Comparison of ENCODE assay signal across 1 cellular context in the genomic region with DNA sequence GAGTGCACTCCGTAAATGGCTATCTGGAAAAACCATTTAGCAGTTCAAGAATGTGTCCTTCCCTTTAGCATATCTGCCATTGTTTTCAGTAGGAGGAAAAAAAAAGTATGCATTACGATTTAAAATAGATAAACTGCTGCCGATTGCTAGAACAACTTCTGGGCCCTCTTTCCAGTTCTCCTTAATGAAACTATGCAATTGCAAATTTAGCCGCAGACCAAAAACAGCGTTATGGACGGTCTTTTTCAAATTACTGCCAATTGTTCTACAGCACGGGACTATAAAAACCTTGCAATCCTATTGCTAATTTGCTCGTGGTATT.
TF ChIP-seq lines count a peak whose summit lies in the region.

No MANE protein-coding gene starts in this region.

TF ChIP-seq in HepG2, 621 proteins besides CTCF, POLR2A, EP300 and RAD21 (continued from another document and continues in another):
- TF ChIP-seq, protein P1, sequence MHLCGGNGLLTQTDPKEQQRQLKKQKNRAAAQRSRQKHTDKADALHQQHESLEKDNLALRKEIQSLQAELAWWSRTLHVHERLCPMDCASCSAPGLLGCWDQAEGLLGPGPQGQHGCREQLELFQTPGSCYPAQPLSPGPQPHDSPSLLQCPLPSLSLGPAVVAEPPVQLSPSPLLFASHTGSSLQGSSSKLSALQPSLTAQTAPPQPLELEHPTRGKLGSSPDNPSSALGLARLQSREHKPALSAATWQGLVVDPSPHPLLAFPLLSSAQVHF (CRISPR knock-in tag; IDR thresholded peaks at IDR 0.05): no peak
- TF ChIP-seq DPF2 (CRISPR knock-in tag; IDR thresholded peaks at IDR 0.05; ENCODE audit: borderline replicate concordance, low read depth): no peak
- TF ChIP-seq KDM4B (CRISPR knock-in tag; IDR thresholded peaks at IDR 0.05): no peak
- TF ChIP-seq U2AF2 (IDR thresholded peaks at IDR 0.05; ENCODE audit: low read depth, low read length): no peak
- no peak for TF ChIP-seq SNAI1 (CRISPR knock-in tag; IDR thresholded peaks at IDR 0.05; ENCODE audit: borderline replicate concordance)
- TF ChIP-seq, protein P2, sequence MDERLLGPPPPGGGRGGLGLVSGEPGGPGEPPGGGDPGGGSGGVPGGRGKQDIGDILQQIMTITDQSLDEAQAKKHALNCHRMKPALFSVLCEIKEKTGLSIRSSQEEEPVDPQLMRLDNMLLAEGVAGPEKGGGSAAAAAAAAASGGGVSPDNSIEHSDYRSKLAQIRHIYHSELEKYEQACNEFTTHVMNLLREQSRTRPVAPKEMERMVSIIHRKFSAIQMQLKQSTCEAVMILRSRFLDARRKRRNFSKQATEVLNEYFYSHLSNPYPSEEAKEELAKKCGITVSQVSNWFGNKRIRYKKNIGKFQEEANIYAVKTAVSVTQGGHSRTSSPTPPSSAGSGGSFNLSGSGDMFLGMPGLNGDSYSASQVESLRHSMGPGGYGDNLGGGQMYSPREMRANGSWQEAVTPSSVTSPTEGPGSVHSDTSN (CRISPR knock-in tag; IDR thresholded peaks at IDR 0.05): no peak
- TF ChIP-seq ZSCAN12 (CRISPR knock-in tag; IDR thresholded peaks at IDR 0.05): no peak
- TF ChIP-seq ZNF335 (CRISPR knock-in tag; IDR thresholded peaks at IDR 0.05): no peak
- TF ChIP-seq, protein P3, sequence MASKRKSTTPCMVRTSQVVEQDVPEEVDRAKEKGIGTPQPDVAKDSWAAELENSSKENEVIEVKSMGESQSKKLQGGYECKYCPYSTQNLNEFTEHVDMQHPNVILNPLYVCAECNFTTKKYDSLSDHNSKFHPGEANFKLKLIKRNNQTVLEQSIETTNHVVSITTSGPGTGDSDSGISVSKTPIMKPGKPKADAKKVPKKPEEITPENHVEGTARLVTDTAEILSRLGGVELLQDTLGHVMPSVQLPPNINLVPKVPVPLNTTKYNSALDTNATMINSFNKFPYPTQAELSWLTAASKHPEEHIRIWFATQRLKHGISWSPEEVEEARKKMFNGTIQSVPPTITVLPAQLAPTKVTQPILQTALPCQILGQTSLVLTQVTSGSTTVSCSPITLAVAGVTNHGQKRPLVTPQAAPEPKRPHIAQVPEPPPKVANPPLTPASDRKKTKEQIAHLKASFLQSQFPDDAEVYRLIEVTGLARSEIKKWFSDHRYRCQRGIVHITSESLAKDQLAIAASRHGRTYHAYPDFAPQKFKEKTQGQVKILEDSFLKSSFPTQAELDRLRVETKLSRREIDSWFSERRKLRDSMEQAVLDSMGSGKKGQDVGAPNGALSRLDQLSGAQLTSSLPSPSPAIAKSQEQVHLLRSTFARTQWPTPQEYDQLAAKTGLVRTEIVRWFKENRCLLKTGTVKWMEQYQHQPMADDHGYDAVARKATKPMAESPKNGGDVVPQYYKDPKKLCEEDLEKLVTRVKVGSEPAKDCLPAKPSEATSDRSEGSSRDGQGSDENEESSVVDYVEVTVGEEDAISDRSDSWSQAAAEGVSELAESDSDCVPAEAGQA (IDR thresholded peaks at IDR 0.05; ENCODE audit: low read depth): no peak
- TF ChIP-seq, protein P3 (CRISPR knock-in tag; IDR thresholded peaks at IDR 0.05; ENCODE audit: borderline replicate concordance): no peak
- TF ChIP-seq MBD4 (IDR thresholded peaks at IDR 0.05; ENCODE audit: borderline replicate concordance, low read length): no peak; the same call in 1 of the 2 replicates
- no peak for TF ChIP-seq ZNF607 (CRISPR knock-in tag; IDR thresholded peaks at IDR 0.05; ENCODE audit: borderline replicate concordance)
- no peak for TF ChIP-seq PHF8 (CRISPR knock-in tag; IDR thresholded peaks at IDR 0.05)
- no peak for TF ChIP-seq ZKSCAN8 (CRISPR knock-in tag; IDR thresholded peaks at IDR 0.05; ENCODE audit: borderline replicate concordance)
- TF ChIP-seq ETV5 (CRISPR knock-in tag; IDR thresholded peaks at IDR 0.05; ENCODE audit: borderline replicate concordance): no peak
- TF ChIP-seq ZNF331 (CRISPR knock-in tag; IDR thresholded peaks at IDR 0.05): 0 out of 2 replicates have a peak, but pooled peaks have one; percentile 1
- TF ChIP-seq, protein P4, sequence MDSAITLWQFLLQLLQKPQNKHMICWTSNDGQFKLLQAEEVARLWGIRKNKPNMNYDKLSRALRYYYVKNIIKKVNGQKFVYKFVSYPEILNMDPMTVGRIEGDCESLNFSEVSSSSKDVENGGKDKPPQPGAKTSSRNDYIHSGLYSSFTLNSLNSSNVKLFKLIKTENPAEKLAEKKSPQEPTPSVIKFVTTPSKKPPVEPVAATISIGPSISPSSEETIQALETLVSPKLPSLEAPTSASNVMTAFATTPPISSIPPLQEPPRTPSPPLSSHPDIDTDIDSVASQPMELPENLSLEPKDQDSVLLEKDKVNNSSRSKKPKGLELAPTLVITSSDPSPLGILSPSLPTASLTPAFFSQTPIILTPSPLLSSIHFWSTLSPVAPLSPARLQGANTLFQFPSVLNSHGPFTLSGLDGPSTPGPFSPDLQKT (CRISPR knock-in tag; IDR thresholded peaks at IDR 0.05; ENCODE audit: borderline replicate concordance): no peak
- TF ChIP-seq, protein P5, sequence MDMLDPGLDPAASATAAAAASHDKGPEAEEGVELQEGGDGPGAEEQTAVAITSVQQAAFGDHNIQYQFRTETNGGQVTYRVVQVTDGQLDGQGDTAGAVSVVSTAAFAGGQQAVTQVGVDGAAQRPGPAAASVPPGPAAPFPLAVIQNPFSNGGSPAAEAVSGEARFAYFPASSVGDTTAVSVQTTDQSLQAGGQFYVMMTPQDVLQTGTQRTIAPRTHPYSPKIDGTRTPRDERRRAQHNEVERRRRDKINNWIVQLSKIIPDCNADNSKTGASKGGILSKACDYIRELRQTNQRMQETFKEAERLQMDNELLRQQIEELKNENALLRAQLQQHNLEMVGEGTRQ (IDR thresholded peaks at IDR 0.05; ENCODE audit: low read depth, low read length): no peak
- TF ChIP-seq, protein P5 (CRISPR knock-in tag; IDR thresholded peaks at IDR 0.05; ENCODE audit: borderline replicate concordance): peak; percentile 83; the same call in 1 of the 2 replicates
- TF ChIP-seq, protein P6, sequence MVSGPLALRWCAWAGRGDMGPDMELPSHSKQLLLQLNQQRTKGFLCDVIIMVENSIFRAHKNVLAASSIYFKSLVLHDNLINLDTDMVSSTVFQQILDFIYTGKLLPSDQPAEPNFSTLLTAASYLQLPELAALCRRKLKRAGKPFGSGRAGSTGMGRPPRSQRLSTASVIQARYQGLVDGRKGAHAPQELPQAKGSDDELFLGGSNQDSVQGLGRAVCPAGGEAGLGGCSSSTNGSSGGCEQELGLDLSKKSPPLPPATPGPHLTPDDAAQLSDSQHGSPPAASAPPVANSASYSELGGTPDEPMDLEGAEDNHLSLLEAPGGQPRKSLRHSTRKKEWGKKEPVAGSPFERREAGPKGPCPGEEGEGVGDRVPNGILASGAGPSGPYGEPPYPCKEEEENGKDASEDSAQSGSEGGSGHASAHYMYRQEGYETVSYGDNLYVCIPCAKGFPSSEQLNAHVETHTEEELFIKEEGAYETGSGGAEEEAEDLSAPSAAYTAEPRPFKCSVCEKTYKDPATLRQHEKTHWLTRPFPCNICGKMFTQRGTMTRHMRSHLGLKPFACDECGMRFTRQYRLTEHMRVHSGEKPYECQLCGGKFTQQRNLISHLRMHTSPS (CRISPR knock-in tag; IDR thresholded peaks at IDR 0.05; ENCODE audit: low read depth): no peak
- TF ChIP-seq KAT8 (CRISPR knock-in tag; IDR thresholded peaks at IDR 0.05): peak; percentile 3
- TF ChIP-seq PHF21A (CRISPR knock-in tag; IDR thresholded peaks at IDR 0.05): peak; percentile 58; the same call in 1 of the 2 replicates
- no peak for TF ChIP-seq THYN1 (CRISPR knock-in tag; IDR thresholded peaks at IDR 0.05; ENCODE audit: borderline replicate concordance, low read depth)
- no peak for TF ChIP-seq RARG (CRISPR knock-in tag; IDR thresholded peaks at IDR 0.05; ENCODE audit: low read depth)
- TF ChIP-seq ZFYVE20 (CRISPR knock-in tag; IDR thresholded peaks at IDR 0.05; ENCODE audit: borderline replicate concordance, low read depth): no peak
- no peak for TF ChIP-seq ZBTB21 (CRISPR knock-in tag; IDR thresholded peaks at IDR 0.05)
- TF ChIP-seq, protein P7, sequence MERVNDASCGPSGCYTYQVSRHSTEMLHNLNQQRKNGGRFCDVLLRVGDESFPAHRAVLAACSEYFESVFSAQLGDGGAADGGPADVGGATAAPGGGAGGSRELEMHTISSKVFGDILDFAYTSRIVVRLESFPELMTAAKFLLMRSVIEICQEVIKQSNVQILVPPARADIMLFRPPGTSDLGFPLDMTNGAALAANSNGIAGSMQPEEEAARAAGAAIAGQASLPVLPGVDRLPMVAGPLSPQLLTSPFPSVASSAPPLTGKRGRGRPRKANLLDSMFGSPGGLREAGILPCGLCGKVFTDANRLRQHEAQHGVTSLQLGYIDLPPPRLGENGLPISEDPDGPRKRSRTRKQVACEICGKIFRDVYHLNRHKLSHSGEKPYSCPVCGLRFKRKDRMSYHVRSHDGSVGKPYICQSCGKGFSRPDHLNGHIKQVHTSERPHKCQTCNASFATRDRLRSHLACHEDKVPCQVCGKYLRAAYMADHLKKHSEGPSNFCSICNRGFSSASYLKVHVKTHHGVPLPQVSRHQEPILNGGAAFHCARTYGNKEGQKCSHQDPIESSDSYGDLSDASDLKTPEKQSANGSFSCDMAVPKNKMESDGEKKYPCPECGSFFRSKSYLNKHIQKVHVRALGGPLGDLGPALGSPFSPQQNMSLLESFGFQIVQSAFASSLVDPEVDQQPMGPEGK (CRISPR knock-in tag; IDR thresholded peaks at IDR 0.05): no peak
- TF ChIP-seq, protein P8, sequence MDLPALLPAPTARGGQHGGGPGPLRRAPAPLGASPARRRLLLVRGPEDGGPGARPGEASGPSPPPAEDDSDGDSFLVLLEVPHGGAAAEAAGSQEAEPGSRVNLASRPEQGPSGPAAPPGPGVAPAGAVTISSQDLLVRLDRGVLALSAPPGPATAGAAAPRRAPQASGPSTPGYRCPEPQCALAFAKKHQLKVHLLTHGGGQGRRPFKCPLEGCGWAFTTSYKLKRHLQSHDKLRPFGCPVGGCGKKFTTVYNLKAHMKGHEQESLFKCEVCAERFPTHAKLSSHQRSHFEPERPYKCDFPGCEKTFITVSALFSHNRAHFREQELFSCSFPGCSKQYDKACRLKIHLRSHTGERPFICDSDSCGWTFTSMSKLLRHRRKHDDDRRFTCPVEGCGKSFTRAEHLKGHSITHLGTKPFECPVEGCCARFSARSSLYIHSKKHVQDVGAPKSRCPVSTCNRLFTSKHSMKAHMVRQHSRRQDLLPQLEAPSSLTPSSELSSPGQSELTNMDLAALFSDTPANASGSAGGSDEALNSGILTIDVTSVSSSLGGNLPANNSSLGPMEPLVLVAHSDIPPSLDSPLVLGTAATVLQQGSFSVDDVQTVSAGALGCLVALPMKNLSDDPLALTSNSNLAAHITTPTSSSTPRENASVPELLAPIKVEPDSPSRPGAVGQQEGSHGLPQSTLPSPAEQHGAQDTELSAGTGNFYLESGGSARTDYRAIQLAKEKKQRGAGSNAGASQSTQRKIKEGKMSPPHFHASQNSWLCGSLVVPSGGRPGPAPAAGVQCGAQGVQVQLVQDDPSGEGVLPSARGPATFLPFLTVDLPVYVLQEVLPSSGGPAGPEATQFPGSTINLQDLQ (CRISPR knock-in tag; IDR thresholded peaks at IDR 0.05): no peak
- no peak for TF ChIP-seq ZNF660 (CRISPR knock-in tag; IDR thresholded peaks at IDR 0.05; ENCODE audit: borderline replicate concordance, low read depth)
- TF ChIP-seq FLYWCH1 (CRISPR knock-in tag; IDR thresholded peaks at IDR 0.05): no peak
- TF ChIP-seq ZNF501 (CRISPR knock-in tag; IDR thresholded peaks at IDR 0.05): no peak
- TF ChIP-seq ZNF547 (CRISPR knock-in tag; IDR thresholded peaks at IDR 0.05): no peak
- TF ChIP-seq CC2D1A (CRISPR knock-in tag; IDR thresholded peaks at IDR 0.05): no peak
- TF ChIP-seq, protein P9, sequence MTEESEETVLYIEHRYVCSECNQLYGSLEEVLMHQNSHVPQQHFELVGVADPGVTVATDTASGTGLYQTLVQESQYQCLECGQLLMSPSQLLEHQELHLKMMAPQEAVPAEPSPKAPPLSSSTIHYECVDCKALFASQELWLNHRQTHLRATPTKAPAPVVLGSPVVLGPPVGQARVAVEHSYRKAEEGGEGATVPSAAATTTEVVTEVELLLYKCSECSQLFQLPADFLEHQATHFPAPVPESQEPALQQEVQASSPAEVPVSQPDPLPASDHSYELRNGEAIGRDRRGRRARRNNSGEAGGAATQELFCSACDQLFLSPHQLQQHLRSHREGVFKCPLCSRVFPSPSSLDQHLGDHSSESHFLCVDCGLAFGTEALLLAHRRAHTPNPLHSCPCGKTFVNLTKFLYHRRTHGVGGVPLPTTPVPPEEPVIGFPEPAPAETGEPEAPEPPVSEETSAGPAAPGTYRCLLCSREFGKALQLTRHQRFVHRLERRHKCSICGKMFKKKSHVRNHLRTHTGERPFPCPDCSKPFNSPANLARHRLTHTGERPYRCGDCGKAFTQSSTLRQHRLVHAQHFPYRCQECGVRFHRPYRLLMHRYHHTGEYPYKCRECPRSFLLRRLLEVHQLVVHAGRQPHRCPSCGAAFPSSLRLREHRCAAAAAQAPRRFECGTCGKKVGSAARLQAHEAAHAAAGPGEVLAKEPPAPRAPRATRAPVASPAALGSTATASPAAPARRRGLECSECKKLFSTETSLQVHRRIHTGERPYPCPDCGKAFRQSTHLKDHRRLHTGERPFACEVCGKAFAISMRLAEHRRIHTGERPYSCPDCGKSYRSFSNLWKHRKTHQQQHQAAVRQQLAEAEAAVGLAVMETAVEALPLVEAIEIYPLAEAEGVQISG (CRISPR knock-in tag; IDR thresholded peaks at IDR 0.05): no peak
